Comparison of ENCODE assay signal across 1 cellular context in the genomic region with DNA sequence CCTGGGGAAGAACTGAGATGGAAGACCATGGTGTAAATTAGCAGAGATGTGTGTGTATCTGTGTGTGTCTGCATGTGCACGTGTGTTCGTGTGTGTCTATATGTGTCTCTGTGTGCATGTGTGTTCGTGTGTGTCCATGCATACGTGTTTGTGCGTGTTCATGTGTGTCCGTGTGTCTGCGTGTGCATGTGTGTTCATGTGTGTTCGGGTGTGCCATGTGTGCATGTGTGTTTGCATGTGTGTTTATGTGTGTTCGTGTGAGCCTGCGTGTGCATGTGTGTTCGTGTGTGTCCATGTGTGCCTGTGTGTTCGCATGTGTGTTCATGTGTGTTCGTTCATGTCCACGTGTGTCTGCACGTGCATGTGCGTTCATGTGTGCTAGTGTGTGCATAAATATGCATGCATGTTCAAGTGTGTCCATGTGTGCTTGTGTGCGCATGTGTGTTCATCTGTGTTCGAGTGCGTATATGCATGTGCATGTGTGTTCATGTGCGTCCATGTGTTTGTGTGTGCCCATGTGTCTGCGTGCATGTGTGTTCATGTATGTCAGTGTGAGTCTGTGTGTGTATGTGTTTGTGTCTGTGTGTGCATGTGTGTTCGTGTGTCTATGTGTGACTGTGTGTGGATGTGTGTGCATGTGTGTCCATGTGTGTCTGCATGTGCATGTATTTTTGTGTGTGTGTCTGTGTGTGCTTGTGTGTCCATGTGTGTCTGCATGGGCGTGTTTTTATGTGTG.
TF ChIP-seq lines count a peak whose summit lies in the region.

No MANE protein-coding gene starts in this region.

TF ChIP-seq in HepG2, 621 proteins besides CTCF, POLR2A, EP300 and RAD21 (continues in another document):
- peak; percentile 47; the same call in 1 of the 2 replicates for TF ChIP-seq SP1 (IDR thresholded peaks at IDR 0.05)
- no peak for TF ChIP-seq SP1 (CRISPR knock-in tag; IDR thresholded peaks at IDR 0.05)
- TF ChIP-seq TBP (CRISPR knock-in tag; IDR thresholded peaks at IDR 0.05): no peak
- TF ChIP-seq, protein P1, sequence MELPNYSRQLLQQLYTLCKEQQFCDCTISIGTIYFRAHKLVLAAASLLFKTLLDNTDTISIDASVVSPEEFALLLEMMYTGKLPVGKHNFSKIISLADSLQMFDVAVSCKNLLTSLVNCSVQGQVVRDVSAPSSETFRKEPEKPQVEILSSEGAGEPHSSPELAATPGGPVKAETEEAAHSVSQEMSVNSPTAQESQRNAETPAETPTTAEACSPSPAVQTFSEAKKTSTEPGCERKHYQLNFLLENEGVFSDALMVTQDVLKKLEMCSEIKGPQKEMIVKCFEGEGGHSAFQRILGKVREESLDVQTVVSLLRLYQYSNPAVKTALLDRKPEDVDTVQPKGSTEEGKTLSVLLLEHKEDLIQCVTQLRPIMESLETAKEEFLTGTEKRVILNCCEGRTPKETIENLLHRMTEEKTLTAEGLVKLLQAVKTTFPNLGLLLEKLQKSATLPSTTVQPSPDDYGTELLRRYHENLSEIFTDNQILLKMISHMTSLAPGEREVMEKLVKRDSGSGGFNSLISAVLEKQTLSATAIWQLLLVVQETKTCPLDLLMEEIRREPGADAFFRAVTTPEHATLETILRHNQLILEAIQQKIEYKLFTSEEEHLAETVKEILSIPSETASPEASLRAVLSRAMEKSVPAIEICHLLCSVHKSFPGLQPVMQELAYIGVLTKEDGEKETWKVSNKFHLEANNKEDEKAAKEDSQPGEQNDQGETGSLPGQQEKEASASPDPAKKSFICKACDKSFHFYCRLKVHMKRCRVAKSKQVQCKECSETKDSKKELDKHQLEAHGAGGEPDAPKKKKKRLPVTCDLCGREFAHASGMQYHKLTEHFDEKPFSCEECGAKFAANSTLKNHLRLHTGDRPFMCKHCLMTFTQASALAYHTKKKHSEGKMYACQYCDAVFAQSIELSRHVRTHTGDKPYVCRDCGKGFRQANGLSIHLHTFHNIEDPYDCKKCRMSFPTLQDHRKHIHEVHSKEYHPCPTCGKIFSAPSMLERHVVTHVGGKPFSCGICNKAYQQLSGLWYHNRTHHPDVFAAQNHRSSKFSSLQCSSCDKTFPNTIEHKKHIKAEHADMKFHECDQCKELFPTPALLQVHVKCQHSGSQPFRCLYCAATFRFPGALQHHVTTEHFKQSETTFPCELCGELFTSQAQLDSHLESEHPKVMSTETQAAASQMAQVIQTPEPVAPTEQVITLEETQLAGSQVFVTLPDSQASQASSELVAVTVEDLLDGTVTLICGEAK (IDR thresholded peaks at IDR 0.05): no peak
- TF ChIP-seq, protein P1 (CRISPR knock-in tag; IDR thresholded peaks at IDR 0.05): peak; percentile 33; the same call in 1 of the 2 replicates
- TF ChIP-seq ZBTB20 (CRISPR knock-in tag; IDR thresholded peaks at IDR 0.05; ENCODE audit: borderline replicate concordance, low read depth): no peak
- no peak for TF ChIP-seq SNAI1 (CRISPR knock-in tag; IDR thresholded peaks at IDR 0.05; ENCODE audit: borderline replicate concordance)
- TF ChIP-seq SRSF1 (optimal IDR thresholded peaks at IDR 0.05; ENCODE audit: low read depth, low read length): no peak
- TF ChIP-seq ZMYM2 (CRISPR knock-in tag; IDR thresholded peaks at IDR 0.05): no peak
- TF ChIP-seq RFX1 (IDR thresholded peaks at IDR 0.05): 0 out of 2 replicates have a peak, but pooled peaks have one; percentile 8
- 0 out of 2 replicates have a peak, but pooled peaks have one; percentile 5 for TF ChIP-seq GABPA (IDR thresholded peaks at IDR 0.05; ENCODE audit: low read depth, low read length)
- TF ChIP-seq GABPA (CRISPR knock-in tag; IDR thresholded peaks at IDR 0.05; ENCODE audit: low read depth): no peak
- TF ChIP-seq, protein P2, sequence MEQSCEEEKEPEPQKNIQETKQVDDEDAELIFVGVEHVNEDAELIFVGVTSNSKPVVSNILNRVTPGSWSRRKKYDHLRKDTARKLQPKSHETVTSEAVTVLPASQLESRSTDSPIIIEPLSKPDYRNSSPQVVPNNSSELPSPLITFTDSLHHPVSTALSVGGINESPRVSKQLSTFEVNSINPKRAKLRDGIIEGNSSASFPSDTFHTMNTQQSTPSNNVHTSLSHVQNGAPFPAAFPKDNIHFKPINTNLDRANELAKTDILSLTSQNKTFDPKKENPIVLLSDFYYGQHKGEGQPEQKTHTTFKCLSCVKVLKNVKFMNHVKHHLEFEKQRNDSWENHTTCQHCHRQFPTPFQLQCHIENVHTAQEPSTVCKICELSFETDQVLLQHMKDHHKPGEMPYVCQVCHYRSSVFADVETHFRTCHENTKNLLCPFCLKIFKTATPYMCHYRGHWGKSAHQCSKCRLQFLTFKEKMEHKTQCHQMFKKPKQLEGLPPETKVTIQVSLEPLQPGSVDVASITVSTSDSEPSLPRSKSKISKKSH (CRISPR knock-in tag; IDR thresholded peaks at IDR 0.05; ENCODE audit: borderline replicate concordance): 0 out of 2 replicates have a peak, but pooled peaks have one; percentile 37
- TF ChIP-seq, protein P3, sequence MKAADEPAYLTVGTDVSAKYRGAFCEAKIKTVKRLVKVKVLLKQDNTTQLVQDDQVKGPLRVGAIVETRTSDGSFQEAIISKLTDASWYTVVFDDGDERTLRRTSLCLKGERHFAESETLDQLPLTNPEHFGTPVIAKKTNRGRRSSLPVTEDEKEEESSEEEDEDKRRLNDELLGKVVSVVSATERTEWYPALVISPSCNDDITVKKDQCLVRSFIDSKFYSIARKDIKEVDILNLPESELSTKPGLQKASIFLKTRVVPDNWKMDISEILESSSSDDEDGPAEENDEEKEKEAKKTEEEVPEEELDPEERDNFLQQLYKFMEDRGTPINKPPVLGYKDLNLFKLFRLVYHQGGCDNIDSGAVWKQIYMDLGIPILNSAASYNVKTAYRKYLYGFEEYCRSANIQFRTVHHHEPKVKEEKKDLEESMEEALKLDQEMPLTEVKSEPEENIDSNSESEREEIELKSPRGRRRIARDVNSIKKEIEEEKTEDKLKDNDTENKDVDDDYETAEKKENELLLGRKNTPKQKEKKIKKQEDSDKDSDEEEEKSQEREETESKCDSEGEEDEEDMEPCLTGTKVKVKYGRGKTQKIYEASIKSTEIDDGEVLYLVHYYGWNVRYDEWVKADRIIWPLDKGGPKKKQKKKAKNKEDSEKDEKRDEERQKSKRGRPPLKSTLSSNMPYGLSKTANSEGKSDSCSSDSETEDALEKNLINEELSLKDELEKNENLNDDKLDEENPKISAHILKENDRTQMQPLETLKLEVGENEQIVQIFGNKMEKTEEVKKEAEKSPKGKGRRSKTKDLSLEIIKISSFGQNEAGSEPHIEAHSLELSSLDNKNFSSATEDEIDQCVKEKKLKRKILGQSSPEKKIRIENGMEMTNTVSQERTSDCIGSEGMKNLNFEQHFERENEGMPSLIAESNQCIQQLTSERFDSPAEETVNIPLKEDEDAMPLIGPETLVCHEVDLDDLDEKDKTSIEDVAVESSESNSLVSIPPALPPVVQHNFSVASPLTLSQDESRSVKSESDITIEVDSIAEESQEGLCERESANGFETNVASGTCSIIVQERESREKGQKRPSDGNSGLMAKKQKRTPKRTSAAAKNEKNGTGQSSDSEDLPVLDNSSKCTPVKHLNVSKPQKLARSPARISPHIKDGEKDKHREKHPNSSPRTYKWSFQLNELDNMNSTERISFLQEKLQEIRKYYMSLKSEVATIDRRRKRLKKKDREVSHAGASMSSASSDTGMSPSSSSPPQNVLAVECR (CRISPR knock-in tag; IDR thresholded peaks at IDR 0.05; ENCODE audit: borderline replicate concordance): no peak
- TF ChIP-seq, protein P4, sequence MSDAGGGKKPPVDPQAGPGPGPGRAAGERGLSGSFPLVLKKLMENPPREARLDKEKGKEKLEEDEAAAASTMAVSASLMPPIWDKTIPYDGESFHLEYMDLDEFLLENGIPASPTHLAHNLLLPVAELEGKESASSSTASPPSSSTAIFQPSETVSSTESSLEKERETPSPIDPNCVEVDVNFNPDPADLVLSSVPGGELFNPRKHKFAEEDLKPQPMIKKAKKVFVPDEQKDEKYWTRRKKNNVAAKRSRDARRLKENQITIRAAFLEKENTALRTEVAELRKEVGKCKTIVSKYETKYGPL (CRISPR knock-in tag; IDR thresholded peaks at IDR 0.05): no peak
- TF ChIP-seq, protein P5, sequence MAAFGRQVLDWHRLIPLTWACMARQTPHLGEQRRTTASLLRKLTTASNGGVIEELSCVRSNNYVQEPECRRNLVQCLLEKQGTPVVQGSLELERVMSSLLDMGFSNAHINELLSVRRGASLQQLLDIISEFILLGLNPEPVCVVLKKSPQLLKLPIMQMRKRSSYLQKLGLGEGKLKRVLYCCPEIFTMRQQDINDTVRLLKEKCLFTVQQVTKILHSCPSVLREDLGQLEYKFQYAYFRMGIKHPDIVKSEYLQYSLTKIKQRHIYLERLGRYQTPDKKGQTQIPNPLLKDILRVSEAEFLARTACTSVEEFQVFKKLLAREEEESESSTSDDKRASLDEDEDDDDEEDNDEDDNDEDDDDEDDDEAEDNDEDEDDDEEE (CRISPR knock-in tag; IDR thresholded peaks at IDR 0.05): 0 out of 2 replicates have a peak, but pooled peaks have one; percentile 47
- TF ChIP-seq, protein P6, sequence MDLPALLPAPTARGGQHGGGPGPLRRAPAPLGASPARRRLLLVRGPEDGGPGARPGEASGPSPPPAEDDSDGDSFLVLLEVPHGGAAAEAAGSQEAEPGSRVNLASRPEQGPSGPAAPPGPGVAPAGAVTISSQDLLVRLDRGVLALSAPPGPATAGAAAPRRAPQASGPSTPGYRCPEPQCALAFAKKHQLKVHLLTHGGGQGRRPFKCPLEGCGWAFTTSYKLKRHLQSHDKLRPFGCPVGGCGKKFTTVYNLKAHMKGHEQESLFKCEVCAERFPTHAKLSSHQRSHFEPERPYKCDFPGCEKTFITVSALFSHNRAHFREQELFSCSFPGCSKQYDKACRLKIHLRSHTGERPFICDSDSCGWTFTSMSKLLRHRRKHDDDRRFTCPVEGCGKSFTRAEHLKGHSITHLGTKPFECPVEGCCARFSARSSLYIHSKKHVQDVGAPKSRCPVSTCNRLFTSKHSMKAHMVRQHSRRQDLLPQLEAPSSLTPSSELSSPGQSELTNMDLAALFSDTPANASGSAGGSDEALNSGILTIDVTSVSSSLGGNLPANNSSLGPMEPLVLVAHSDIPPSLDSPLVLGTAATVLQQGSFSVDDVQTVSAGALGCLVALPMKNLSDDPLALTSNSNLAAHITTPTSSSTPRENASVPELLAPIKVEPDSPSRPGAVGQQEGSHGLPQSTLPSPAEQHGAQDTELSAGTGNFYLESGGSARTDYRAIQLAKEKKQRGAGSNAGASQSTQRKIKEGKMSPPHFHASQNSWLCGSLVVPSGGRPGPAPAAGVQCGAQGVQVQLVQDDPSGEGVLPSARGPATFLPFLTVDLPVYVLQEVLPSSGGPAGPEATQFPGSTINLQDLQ (CRISPR knock-in tag; IDR thresholded peaks at IDR 0.05): 0 out of 2 replicates have a peak, but pooled peaks have one; percentile 27
- 0 out of 2 replicates have a peak, but pooled peaks have one; percentile 36 for TF ChIP-seq ZNF589 (CRISPR knock-in tag; conservative IDR thresholded peaks at IDR 0.05)
